In genomic region chr20:62405108-62405980, GRCh38 we compare ENCODE assay signal across 9 cellular contexts. TPM values are rescaled to one million over a fixed set of nuclear protein-coding genes. Genes with fewer than 3 reads are reported as not detected.
DNase-seq lines count a peak whose midpoint lies in the region; ATAC-seq and TF ChIP-seq lines count a peak whose summit lies in the region.
"Had no signal": no experiment of that assay in that cellular context is flagged by ENCODE, and none has a peak within 500 bp of the region (broad histone marks: within the 10 kb centered on the region; RNA-seq: fewer than 3 reads in every experiment).

No MANE protein-coding gene starts in this region.

- peak overlapping the region; percentile 95 for H3K4me3 ChIP-seq in Caco-2 (ENCODE audit: low read depth, low read length)
- H3K4me3 ChIP-seq in Jurkat, Clone E6-1 (ENCODE audit: low read length): peak overlapping the region; percentile 77

- POLR2A ChIA-PET in Caco-2 (lab: Charles Lee): interaction anchor here (0.5 to 0.9 kb wide), 4 partner anchors 38 to 1334 kb away, joined by 3 to 9 read pairs (median 7); partner anchors contain the start of genes LAMA5 and LSM14B

- no TSS peak for BruUV-seq in Caco-2 (replicated peaks; lab: Mats Ljungman, UMichigan)

- DNase-seq in Caco-2 (peak; percentile 94 to 95), amniotic epithelial cell (ENCODE audit: low read depth) (peak; percentile 59), iPS-NIHi11 (ENCODE audit: low spot score) (peak; percentile 81), stromal cell of bone marrow (ENCODE audit: low read depth) (peak; percentile 17), NCI-H2029 (lab: John Stamatoyannopoulos, UW) (no peak)
- DNase-seq in Jurkat, Clone E6-1 (ENCODE audit: low read depth, low spot score): no peak

- H3K27me3 Mint-ChIP-seq in Caco-2 (ENCODE audit: insufficient read depth, unreplicated experiment): no peaks in the 10 kb centered on the region

- H3K9me3 ChIP-seq in Caco-2: no peaks in the 10 kb centered on the region

- ATAC-seq in HG03378 (IDR thresholded peaks at IDR 0.05; ENCODE audit: unreplicated experiment) (no peak), GM19452 (IDR thresholded peaks at IDR 0.05; ENCODE audit: unreplicated experiment) (no peak)

- peak overlapping the region; percentile 23 for H3K27ac Mint-ChIP-seq in Caco-2 (ENCODE audit: unreplicated experiment)

- intact Hi-C loops in Caco-2 (cut with micrococcal nuclease; ENCODE audit: unreplicated experiment): loop anchor here (1.0 to 10.0 kb wide), 3 partner anchors 18 to 261 kb away; partner anchors contain the start of genes ADRM1, PSMA7, RPS21 and SS18L1

- CTCF ChIA-PET in Caco-2 (lab: Charles Lee): interaction anchor here (0.6 to 1.1 kb wide), 6 partner anchors 17 to 212 kb away, joined by 3 to 6 read pairs (median 3); no protein-coding TSS in a partner anchor

- peaks cover 34% of the 10 kb centered on the region for H3K4me1 Mint-ChIP-seq in Caco-2 (ENCODE audit: low read depth, unreplicated experiment)

- H3K36me3 ChIP-seq in Caco-2 (ENCODE audit: control insufficient read depth, insufficient read depth, low read length): peaks cover 9% of the 10 kb centered on the region

- H3K36me3 Mint-ChIP-seq in Caco-2 (ENCODE audit: insufficient read depth, unreplicated experiment): peaks cover 89% of the 10 kb centered on the region

- peaks cover 40% of the 10 kb centered on the region for H3K4me1 ChIP-seq in Caco-2

- no peaks in the 10 kb centered on the region for H3K9me3 Mint-ChIP-seq in Caco-2 (ENCODE audit: unreplicated experiment)

- peak overlapping the region; percentile 78 for H3K4me3 Mint-ChIP-seq in Caco-2 (ENCODE audit: unreplicated experiment)

- no peaks in the 10 kb centered on the region for H3K27me3 ChIP-seq in Caco-2 (replicated peaks; ENCODE audit: control insufficient read depth, insufficient read depth, low read length)

- TF ChIP-seq CTCF in Caco-2 (IDR thresholded peaks at IDR 0.05; ENCODE audit: insufficient read depth in 1 of 2, low read depth in 1 of 2, low read length in 1 of 2, severe bottlenecking in 1 of 2, unreplicated experiment in 1 of 2): peak; percentile 91 to 92

RNA-seq across cellular contexts. Expression of gene CABLES2, which starts 1.7 kb away (rescaled TPM):
- 30.7 and 36.4 TPM in 2 replicates for total RNA-seq in Caco-2 (2022)
- 17.4 TPM for polyA plus RNA-seq in Jurkat, Clone E6-1 (2012; ENCODE audit: insufficient read depth, insufficient read length)

RNA-seq across cellular contexts. Expression of gene RPS21, which starts 18.4 kb away (rescaled TPM):
- total RNA-seq in Caco-2 (2022): 4,496 and 4,723 TPM in 2 replicates
- polyA plus RNA-seq in Jurkat, Clone E6-1 (2012; ENCODE audit: insufficient read depth, insufficient read length): 3,293 TPM

RNA-seq across cellular contexts. Expression of gene RBBP8NL, which starts 22.0 kb away (rescaled TPM):
- total RNA-seq in Caco-2 (2022): 39.2 and 40.5 TPM in 2 replicates
- polyA plus RNA-seq in Jurkat, Clone E6-1 (2012; ENCODE audit: insufficient read depth, insufficient read length): not detected
- total RNA-seq: T-helper 1 cell treated with Interleukin-12 subunit alpha and Interleukin-12 subunit beta and Interleukin-4 antibody, amounts not matched to agents 30 ng/mL and 1 ng/mL, for 36 hours had no signal

RNA-seq across cellular contexts. Expression of gene LAMA5, which starts 38.2 kb away (rescaled TPM):
- total RNA-seq in Caco-2 (2022): 1,050 and 1,125 TPM in 2 replicates
- polyA plus RNA-seq in Jurkat, Clone E6-1 (2012; ENCODE audit: insufficient read depth, insufficient read length): 2.2 TPM

Comparison
In these comparisons a context has a peak if more than half of its experiments do, and no peak if none do; other contexts are left out.
1. DNase-seq: peak in Caco-2 (2 of 2), amniotic epithelial cell (single experiment), iPS-NIHi11 (single experiment) and stromal cell of bone marrow (single experiment); none in Jurkat, Clone E6-1 (single experiment) and NCI-H2029 (single experiment).